ENCODE assay signal across 2 cellular contexts in the genomic region with DNA sequence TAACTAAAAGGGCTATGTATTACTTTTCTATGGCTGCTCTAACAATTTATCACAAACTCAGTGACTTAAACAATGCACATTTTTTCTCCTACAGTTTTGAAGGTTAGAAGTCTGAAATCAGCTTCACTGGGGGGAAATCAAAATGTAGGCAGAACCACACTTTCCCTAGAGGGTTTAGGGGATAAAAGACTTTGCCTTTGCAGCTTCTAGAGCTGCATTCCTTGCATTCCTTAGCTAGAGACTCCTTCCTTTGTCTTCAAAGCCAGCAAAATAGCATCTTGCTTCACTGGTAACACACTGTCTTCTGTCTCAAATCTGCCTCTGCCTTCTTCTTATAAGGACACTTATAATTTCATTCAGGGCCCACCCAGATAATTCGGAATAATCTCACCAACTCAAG.
A peak's percentile ranks its signal among the peaks of the same experiment; 100 is the strongest.
TF ChIP-seq lines count a peak whose summit lies in the region.

No MANE protein-coding gene starts in this region.

TF ChIP-seq in SK-N-SH treated with all-trans-retinoic acid at 6 μM for 48 hours, 23 proteins besides CTCF, POLR2A, EP300 and RAD21 (continued from another document):
- TF ChIP-seq, protein P1, sequence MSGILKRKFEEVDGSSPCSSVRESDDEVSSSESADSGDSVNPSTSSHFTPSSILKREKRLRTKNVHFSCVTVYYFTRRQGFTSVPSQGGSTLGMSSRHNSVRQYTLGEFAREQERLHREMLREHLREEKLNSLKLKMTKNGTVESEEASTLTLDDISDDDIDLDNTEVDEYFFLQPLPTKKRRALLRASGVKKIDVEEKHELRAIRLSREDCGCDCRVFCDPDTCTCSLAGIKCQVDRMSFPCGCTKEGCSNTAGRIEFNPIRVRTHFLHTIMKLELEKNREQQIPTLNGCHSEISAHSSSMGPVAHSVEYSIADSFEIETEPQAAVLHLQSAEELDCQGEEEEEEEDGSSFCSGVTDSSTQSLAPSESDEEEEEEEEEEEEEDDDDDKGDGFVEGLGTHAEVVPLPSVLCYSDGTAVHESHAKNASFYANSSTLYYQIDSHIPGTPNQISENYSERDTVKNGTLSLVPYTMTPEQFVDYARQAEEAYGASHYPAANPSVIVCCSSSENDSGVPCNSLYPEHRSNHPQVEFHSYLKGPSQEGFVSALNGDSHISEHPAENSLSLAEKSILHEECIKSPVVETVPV (CRISPR knock-in tag; IDR thresholded peaks at IDR 0.05), result no peak
- TF ChIP-seq, protein P2, sequence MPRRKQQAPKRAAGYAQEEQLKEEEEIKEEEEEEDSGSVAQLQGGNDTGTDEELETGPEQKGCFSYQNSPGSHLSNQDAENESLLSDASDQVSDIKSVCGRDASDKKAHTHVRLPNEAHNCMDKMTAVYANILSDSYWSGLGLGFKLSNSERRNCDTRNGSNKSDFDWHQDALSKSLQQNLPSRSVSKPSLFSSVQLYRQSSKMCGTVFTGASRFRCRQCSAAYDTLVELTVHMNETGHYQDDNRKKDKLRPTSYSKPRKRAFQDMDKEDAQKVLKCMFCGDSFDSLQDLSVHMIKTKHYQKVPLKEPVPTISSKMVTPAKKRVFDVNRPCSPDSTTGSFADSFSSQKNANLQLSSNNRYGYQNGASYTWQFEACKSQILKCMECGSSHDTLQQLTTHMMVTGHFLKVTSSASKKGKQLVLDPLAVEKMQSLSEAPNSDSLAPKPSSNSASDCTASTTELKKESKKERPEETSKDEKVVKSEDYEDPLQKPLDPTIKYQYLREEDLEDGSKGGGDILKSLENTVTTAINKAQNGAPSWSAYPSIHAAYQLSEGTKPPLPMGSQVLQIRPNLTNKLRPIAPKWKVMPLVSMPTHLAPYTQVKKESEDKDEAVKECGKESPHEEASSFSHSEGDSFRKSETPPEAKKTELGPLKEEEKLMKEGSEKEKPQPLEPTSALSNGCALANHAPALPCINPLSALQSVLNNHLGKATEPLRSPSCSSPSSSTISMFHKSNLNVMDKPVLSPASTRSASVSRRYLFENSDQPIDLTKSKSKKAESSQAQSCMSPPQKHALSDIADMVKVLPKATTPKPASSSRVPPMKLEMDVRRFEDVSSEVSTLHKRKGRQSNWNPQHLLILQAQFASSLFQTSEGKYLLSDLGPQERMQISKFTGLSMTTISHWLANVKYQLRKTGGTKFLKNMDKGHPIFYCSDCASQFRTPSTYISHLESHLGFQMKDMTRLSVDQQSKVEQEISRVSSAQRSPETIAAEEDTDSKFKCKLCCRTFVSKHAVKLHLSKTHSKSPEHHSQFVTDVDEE (CRISPR knock-in tag; IDR thresholded peaks at IDR 0.05), result no peak
- TF ChIP-seq, protein P3, sequence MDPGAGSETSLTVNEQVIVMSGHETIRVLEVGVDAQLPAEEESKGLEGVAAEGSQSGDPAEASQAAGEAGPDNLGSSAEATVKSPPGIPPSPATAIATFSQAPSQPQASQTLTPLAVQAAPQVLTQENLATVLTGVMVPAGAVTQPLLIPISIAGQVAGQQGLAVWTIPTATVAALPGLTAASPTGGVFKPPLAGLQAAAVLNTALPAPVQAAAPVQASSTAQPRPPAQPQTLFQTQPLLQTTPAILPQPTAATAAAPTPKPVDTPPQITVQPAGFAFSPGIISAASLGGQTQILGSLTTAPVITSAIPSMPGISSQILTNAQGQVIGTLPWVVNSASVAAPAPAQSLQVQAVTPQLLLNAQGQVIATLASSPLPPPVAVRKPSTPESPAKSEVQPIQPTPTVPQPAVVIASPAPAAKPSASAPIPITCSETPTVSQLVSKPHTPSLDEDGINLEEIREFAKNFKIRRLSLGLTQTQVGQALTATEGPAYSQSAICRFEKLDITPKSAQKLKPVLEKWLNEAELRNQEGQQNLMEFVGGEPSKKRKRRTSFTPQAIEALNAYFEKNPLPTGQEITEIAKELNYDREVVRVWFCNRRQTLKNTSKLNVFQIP (CRISPR knock-in tag; IDR thresholded peaks at IDR 0.05; ENCODE audit: borderline replicate concordance, low read depth), result no peak
- TF ChIP-seq, protein P4, sequence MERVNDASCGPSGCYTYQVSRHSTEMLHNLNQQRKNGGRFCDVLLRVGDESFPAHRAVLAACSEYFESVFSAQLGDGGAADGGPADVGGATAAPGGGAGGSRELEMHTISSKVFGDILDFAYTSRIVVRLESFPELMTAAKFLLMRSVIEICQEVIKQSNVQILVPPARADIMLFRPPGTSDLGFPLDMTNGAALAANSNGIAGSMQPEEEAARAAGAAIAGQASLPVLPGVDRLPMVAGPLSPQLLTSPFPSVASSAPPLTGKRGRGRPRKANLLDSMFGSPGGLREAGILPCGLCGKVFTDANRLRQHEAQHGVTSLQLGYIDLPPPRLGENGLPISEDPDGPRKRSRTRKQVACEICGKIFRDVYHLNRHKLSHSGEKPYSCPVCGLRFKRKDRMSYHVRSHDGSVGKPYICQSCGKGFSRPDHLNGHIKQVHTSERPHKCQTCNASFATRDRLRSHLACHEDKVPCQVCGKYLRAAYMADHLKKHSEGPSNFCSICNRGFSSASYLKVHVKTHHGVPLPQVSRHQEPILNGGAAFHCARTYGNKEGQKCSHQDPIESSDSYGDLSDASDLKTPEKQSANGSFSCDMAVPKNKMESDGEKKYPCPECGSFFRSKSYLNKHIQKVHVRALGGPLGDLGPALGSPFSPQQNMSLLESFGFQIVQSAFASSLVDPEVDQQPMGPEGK (CRISPR knock-in tag; IDR thresholded peaks at IDR 0.05; ENCODE audit: borderline replicate concordance), result no peak
- TF ChIP-seq GLIS3 (CRISPR knock-in tag; IDR thresholded peaks at IDR 0.05) (no peak), ISL1 (CRISPR knock-in tag; IDR thresholded peaks at IDR 0.05) (no peak), BACH2 (CRISPR knock-in tag; IDR thresholded peaks at IDR 0.05; ENCODE audit: borderline replicate concordance) (no peak), ZC3H10 (CRISPR knock-in tag; IDR thresholded peaks at IDR 0.05) (no peak), ZNF70 (CRISPR knock-in tag; IDR thresholded peaks at IDR 0.05) (no peak), CSDC2 (CRISPR knock-in tag; IDR thresholded peaks at IDR 0.05) (no peak), TCF4 (CRISPR knock-in tag; IDR thresholded peaks at IDR 0.05; ENCODE audit: borderline replicate concordance) (no peak), PPARA (CRISPR knock-in tag; IDR thresholded peaks at IDR 0.05; ENCODE audit: borderline replicate concordance) (no peak), ESRRG (CRISPR knock-in tag; IDR thresholded peaks at IDR 0.05) (no peak)

TF ChIP-seq in WTC11, 78 proteins besides CTCF, POLR2A, EP300 and RAD21 (continued from another document):
- TF ChIP-seq, protein P5, sequence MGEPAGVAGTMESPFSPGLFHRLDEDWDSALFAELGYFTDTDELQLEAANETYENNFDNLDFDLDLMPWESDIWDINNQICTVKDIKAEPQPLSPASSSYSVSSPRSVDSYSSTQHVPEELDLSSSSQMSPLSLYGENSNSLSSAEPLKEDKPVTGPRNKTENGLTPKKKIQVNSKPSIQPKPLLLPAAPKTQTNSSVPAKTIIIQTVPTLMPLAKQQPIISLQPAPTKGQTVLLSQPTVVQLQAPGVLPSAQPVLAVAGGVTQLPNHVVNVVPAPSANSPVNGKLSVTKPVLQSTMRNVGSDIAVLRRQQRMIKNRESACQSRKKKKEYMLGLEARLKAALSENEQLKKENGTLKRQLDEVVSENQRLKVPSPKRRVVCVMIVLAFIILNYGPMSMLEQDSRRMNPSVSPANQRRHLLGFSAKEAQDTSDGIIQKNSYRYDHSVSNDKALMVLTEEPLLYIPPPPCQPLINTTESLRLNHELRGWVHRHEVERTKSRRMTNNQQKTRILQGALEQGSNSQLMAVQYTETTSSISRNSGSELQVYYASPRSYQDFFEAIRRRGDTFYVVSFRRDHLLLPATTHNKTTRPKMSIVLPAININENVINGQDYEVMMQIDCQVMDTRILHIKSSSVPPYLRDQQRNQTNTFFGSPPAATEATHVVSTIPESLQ (CRISPR knock-in tag; IDR thresholded peaks at IDR 0.05), result no peak
- TF ChIP-seq TEAD1 (CRISPR knock-in tag; IDR thresholded peaks at IDR 0.05) (peak; percentile 34; the same call in 1 of the 2 replicates), NFATC4 (CRISPR knock-in tag; IDR thresholded peaks at IDR 0.05) (no peak)
